ENCODE assay signal across 1 cellular context in the genomic region with DNA sequence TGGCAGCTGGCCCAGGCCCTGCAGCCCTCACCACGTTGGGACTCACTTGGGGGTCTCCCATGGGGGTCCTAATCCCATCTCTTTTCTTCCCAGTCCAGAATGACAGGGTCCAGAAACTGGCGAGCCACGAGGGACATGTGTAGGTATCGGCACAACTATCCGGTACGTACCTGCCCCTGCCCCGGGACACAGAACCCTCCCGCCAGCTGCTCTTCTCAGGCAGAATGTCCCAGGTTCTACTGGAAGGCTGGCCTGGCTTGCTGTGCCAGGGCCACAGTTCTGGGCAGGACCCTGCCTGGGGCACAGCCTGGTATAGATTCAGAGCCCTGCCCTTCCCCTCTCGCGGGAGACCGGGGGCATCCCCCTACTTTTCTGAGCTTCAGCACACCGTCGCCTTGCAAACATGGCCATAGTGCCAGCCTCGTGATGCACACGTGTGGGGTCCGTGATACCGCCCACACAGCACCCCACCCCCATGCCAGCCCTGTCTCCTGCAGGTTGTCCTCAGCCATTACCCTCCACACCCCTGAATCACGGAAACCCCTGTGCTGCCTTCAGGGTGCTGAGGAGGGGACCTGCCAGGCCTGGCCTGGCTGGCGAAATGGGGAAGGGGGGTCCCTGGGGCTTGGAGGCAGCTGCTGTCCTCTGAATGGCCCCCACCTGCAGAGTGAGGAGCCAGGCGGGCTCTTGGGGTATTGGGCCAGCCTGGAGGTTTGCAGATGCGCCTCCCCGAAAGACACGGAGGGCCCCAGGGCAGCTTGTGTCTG.
TF ChIP-seq lines count a peak whose summit lies in the region.

No MANE protein-coding gene starts in this region.

TF ChIP-seq in HepG2, 621 proteins besides CTCF, POLR2A, EP300 and RAD21 (continued from another document):
- TF ChIP-seq, protein P1, sequence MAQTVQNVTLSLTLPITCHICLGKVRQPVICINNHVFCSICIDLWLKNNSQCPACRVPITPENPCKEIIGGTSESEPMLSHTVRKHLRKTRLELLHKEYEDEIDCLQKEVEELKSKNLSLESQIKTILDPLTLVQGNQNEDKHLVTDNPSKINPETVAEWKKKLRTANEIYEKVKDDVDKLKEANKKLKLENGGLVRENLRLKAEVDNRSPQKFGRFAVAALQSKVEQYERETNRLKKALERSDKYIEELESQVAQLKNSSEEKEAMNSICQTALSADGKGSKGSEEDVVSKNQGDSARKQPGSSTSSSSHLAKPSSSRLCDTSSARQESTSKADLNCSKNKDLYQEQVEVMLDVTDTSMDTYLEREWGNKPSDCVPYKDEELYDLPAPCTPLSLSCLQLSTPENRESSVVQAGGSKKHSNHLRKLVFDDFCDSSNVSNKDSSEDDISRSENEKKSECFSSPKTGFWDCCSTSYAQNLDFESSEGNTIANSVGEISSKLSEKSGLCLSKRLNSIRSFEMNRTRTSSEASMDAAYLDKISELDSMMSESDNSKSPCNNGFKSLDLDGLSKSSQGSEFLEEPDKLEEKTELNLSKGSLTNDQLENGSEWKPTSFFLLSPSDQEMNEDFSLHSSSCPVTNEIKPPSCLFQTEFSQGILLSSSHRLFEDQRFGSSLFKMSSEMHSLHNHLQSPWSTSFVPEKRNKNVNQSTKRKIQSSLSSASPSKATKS (CRISPR knock-in tag; IDR thresholded peaks at IDR 0.05): no peak
- no peak for TF ChIP-seq DNMT3B (CRISPR knock-in tag; conservative IDR thresholded peaks at IDR 0.05)
- 0 out of 2 replicates have a peak, but pooled peaks have one; percentile 6 for TF ChIP-seq ZNF574 (CRISPR knock-in tag; IDR thresholded peaks at IDR 0.05)
- no peak for TF ChIP-seq SP5 (CRISPR knock-in tag; IDR thresholded peaks at IDR 0.05; ENCODE audit: borderline replicate concordance, low read depth)
- TF ChIP-seq NONO (IDR thresholded peaks at IDR 0.05): no peak
- 0 out of 2 replicates have a peak, but pooled peaks have one; percentile 34 for TF ChIP-seq NONO (CRISPR knock-in tag; conservative IDR thresholded peaks at IDR 0.05)
- no peak for TF ChIP-seq ISX (CRISPR knock-in tag; conservative IDR thresholded peaks at IDR 0.05)
- peak; percentile 42 for TF ChIP-seq HNRNPLL (IDR thresholded peaks at IDR 0.05; ENCODE audit: low read depth, low read length, poor library complexity, severe bottlenecking)
- no peak for TF ChIP-seq HOXD1 (CRISPR knock-in tag; IDR thresholded peaks at IDR 0.05)
- no peak for TF ChIP-seq SIN3A (IDR thresholded peaks at IDR 0.05; ENCODE audit: borderline replicate concordance, low read depth, low read length)
- no peak for TF ChIP-seq NR2F1 (CRISPR knock-in tag; IDR thresholded peaks at IDR 0.05)
- TF ChIP-seq REL (CRISPR knock-in tag; conservative IDR thresholded peaks at IDR 0.05): no peak
- TF ChIP-seq PAWR (CRISPR knock-in tag; IDR thresholded peaks at IDR 0.05; ENCODE audit: borderline replicate concordance): no peak
- peak; percentile 22; the same call in 1 of the 2 replicates for TF ChIP-seq ZNF746 (CRISPR knock-in tag; IDR thresholded peaks at IDR 0.05)
- TF ChIP-seq TAF15 (IDR thresholded peaks at IDR 0.05; ENCODE audit: low read depth, low read length, poor library complexity, severe bottlenecking): peak; percentile 15
- no peak for TF ChIP-seq MAFK (conservative IDR thresholded peaks at IDR 0.05 in 1 of 2, IDR thresholded peaks at IDR 0.05 in 1 of 2; ENCODE audit: low read length in 2 of 2)
- TF ChIP-seq, protein P2, sequence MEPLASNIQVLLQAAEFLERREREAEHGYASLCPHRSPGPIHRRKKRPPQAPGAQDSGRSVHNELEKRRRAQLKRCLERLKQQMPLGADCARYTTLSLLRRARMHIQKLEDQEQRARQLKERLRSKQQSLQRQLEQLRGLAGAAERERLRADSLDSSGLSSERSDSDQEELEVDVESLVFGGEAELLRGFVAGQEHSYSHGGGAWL (CRISPR knock-in tag; IDR thresholded peaks at IDR 0.05): no peak
- peak; percentile 77 for TF ChIP-seq AGO1 (IDR thresholded peaks at IDR 0.05; ENCODE audit: low read depth, low read length, poor library complexity, severe bottlenecking)
- TF ChIP-seq HMGA1 (CRISPR knock-in tag; conservative IDR thresholded peaks at IDR 0.05): no peak
- no peak for TF ChIP-seq ZMYM2 (CRISPR knock-in tag; IDR thresholded peaks at IDR 0.05)
- TF ChIP-seq AGO2 (optimal IDR thresholded peaks at IDR 0.05; ENCODE audit: low read depth, low read length): peak; percentile 89
- no peak for TF ChIP-seq ZNF615 (CRISPR knock-in tag; IDR thresholded peaks at IDR 0.05; ENCODE audit: borderline replicate concordance)
- TF ChIP-seq KDM3A (CRISPR knock-in tag; IDR thresholded peaks at IDR 0.05; ENCODE audit: low read depth): no peak
